In genomic region chr5:124596595-124597388, GRCh38 we compare ENCODE assay signal across 11 cellular contexts.
DNase-seq lines count a peak whose midpoint lies in the region; ATAC-seq and TF ChIP-seq lines count a peak whose summit lies in the region.
"Had no signal": no experiment of that assay in that cellular context is flagged by ENCODE, and none has a peak within 500 bp of the region (broad histone marks: within the 10 kb centered on the region; RNA-seq: fewer than 3 reads in every experiment).

No MANE protein-coding gene starts in this region.

- DNase-seq in H4 (ENCODE audit: low spot score) (peak; percentile 98), SHP77 treated with DMSO at 0.1 percent for 48 hours (lab: John Stamatoyannopoulos, UW) (peak; percentile 19), fibroblast of villous mesenchyme (ENCODE audit: low read depth) (peak; percentile 77), smooth muscle cell (lab: John Stamatoyannopoulos, UW; ENCODE audit: unreplicated experiment) (no peak), Peyer's patch (no peak), uterus (no peak)
- DNase-seq: activated CD4-positive, alpha-beta T cell treated with anti-CD3 and anti-CD28 coated beads for 36 hours; NCI-H2171; stimulated activated CD4-positive, alpha-beta T cell treated with anti-CD3 and anti-CD28 coated beads, Interleukin-2, amount 100 ng/mL, for 48 hours had no signal

- no peak for TF ChIP-seq CTCF in fibroblast of villous mesenchyme (IDR thresholded peaks at IDR 0.05; ENCODE audit: insufficient read depth, low read depth, low read length)
- no peak for TF ChIP-seq CTCF in smooth muscle cell (IDR thresholded peaks at IDR 0.05; ENCODE audit: borderline replicate concordance, insufficient read depth, poor library complexity, severe bottlenecking)
- no peak for TF ChIP-seq CTCF in Peyer's patch (IDR thresholded peaks at IDR 0.05)
- no peak for TF ChIP-seq CTCF in uterus (IDR thresholded peaks at IDR 0.05)

- H3K4me2 ChIP-seq in smooth muscle cell: peak overlapping the region; percentile 53

- H2AFZ ChIP-seq in smooth muscle cell (ENCODE audit: low read depth): no peak overlapping the region

- H3K4me1 ChIP-seq in smooth muscle cell (ENCODE audit: low read depth): peaks cover 30% of the 10 kb centered on the region
- H3K4me1 ChIP-seq in Peyer's patch: peaks cover 0 to 17% (median 3%) of the 10 kb centered on the region in 4 donors
- H3K4me1 ChIP-seq in uterus: no peaks in the 10 kb centered on the region

- peak overlapping the region; percentile 68 for H3K9ac ChIP-seq in smooth muscle cell (ENCODE audit: low read depth)

- H3K36me3 ChIP-seq in smooth muscle cell (ENCODE audit: low read depth): no peaks in the 10 kb centered on the region
- H3K36me3 ChIP-seq in Peyer's patch: no peaks in the 10 kb centered on the region
- H3K36me3 ChIP-seq in uterus: no peaks in the 10 kb centered on the region

- no peaks in the 10 kb centered on the region for H3K79me2 ChIP-seq in smooth muscle cell (ENCODE audit: low read depth)

- peaks cover 27% of the 10 kb centered on the region for H3F3A ChIP-seq in smooth muscle cell (ENCODE audit: low read depth)

- 10% methylated on average over 4 of the region's 4 CpGs for WGBS in smooth muscle cell (ENCODE audit: low lambda C conversion rate)

- H3K27ac ChIP-seq in smooth muscle cell (ENCODE audit: low read depth) (peak overlapping the region; percentile 83), Peyer's patch (no peak overlapping the region), uterus (no peak overlapping the region)

- H3K27me3 ChIP-seq in smooth muscle cell (ENCODE audit: low read depth): no peaks in the 10 kb centered on the region
- no peaks in the 10 kb centered on the region for H3K27me3 ChIP-seq in Peyer's patch
- no peaks in the 10 kb centered on the region for H3K27me3 ChIP-seq in uterus

- H4K20me1 ChIP-seq in smooth muscle cell (ENCODE audit: low read depth): no peaks in the 10 kb centered on the region

- TF ChIP-seq POLR2A in Peyer's patch (IDR thresholded peaks at IDR 0.05) (no peak), uterus (IDR thresholded peaks at IDR 0.05) (no peak)

- intact Hi-C loops in uterus (cut with DNase I; ENCODE audit: low total_unique reads): no loop called here

- ATAC-seq in GM18858 (IDR thresholded peaks at IDR 0.05; ENCODE audit: unreplicated experiment): no peak
- ATAC-seq in GM19452 (IDR thresholded peaks at IDR 0.05; ENCODE audit: unreplicated experiment): no peak
- ATAC-seq: activated CD4-positive, alpha-beta T cell treated with anti-CD3 and anti-CD28 coated beads for 36 hours had no signal

- H3K4me3 ChIP-seq in fibroblast of villous mesenchyme (ENCODE audit: low read depth, low read length): no peak overlapping the region
- no peak overlapping the region for H3K4me3 ChIP-seq in smooth muscle cell
- H3K4me3 ChIP-seq in Peyer's patch: no peak overlapping the region
- no peak overlapping the region for H3K4me3 ChIP-seq in uterus

- H3K9me3 ChIP-seq in smooth muscle cell (replicated peaks; ENCODE audit: low read depth) (no peaks in the 10 kb centered on the region), Peyer's patch (no peaks in the 10 kb centered on the region), uterus (no peaks in the 10 kb centered on the region)

Comparison
In these comparisons a context has a peak if more than half of its experiments do, and no peak if none do; other contexts are left out.
1. DNase-seq: peak in H4 (single experiment), SHP77 treated with DMSO at 0.1 percent for 48 hours (single experiment) and fibroblast of villous mesenchyme (single experiment); none in smooth muscle cell (single experiment), Peyer's patch (0 of 3) and uterus (0 of 2).